32 cellular contexts compared by ENCODE assay signal in the genomic region with DNA sequence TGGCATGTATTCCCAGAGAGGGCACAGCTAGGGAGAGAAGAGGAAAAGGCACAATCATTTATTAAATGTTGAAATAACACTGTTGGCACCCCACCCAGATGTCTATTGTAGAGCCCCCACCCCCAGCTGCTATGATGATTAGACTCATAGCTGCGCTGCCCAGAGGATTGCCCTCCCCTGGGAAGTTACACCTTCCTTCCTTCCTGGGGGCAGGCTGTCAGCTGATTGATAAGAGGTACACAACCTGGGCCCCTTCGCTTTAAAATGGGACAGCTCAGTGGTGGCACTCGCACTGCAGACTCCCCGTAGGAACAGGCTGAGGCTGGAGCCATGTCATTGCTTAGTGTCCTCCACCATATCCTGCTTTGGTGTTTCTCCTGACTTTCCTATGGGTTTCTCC. TPM values are rescaled to one million over a fixed set of nuclear protein-coding genes. Genes with fewer than 3 reads are reported as not detected.
"Had no signal": no experiment of that assay in that cellular context is flagged by ENCODE, and none has a peak within 500 bp of the region (broad histone marks: within the 10 kb centered on the region; RNA-seq: fewer than 3 reads in every experiment).

No MANE protein-coding gene starts in this region.

- FAIRE-seq: colon had no signal

- H3K9me3 ChIP-seq: adrenal gland, body of pancreas, gastrocnemius medialis had no signal

- H3K27me3 ChIP-seq: adrenal gland, body of pancreas, dorsolateral prefrontal cortex, foreskin keratinocyte had no signal

- H3K4me1 ChIP-seq: adrenal gland, body of pancreas, foreskin keratinocyte, gastrocnemius medialis had no signal

- H3K4me3 ChIP-seq: adrenal gland, body of pancreas, dorsolateral prefrontal cortex, gastrocnemius medialis had no signal

- ATAC-seq: activated CD4-positive, CD25-positive, alpha-beta regulatory T cell treated with anti-CD3 and anti-CD28 coated beads, Interleukin-2, amount 50 U/mL, for 24 hours; activated CD8-positive, alpha-beta T cell treated with anti-CD3 and anti-CD28 coated beads for 36 hours; activated naive CD8-positive, alpha-beta T cell treated with anti-CD3 and anti-CD28 coated beads, Interleukin-2, amount 50 U/mL, for 24 hours; activated T-cell treated with anti-CD3 and anti-CD28 coated beads, Interleukin-2, amount 50 U/mL, for 4 hours; activated T-helper 17 cell treated with anti-CD3 and anti-CD28 coated beads, Interleukin-2, amount 50 U/mL, for 72 hours; body of pancreas; esophagus mucosa; foreskin keratinocyte; gastrocnemius medialis; T-helper 17 cell had no signal

- DNase-seq: activated B cell treated with CpG ODN at 0.5 μM for 24 hours; activated CD4-positive, alpha-beta T cell treated with anti-CD3 and anti-CD28 coated beads for 48 hours; activated CD4-positive, alpha-beta T cell treated with anti-CD3 and anti-CD28 coated beads, Interleukin-2, amount 50 U/mL, for 1 hour; activated CD4-positive, alpha-beta T cell treated with anti-CD3 and anti-CD28 coated beads, Interleukin-2, amount 50 U/mL, for 48 hours; activated CD8-positive, alpha-beta memory T cell treated with anti-CD3 and anti-CD28 coated beads for 24 hours; activated CD8-positive, alpha-beta T cell treated with anti-CD3 and anti-CD28 coated beads for 36 hours; activated effector memory CD4-positive, alpha-beta T cell treated with Interleukin-2 at 50 U/mL for 16 hours; activated naive CD4-positive, alpha-beta T cell treated with anti-CD3 and anti-CD28 coated beads for 36 hours; activated naive CD8-positive, alpha-beta T cell treated with anti-CD3 and anti-CD28 coated beads for 36 hours; activated naive CD8-positive, alpha-beta T cell treated with anti-CD3 and anti-CD28 coated beads, Interleukin-2, amount 50 U/mL, for 24 hours; activated T-cell treated with anti-CD3 and anti-CD28 coated beads, Interleukin-2, amount 50 U/mL, for 4 hours; amygdala; aorta; body of pancreas; caudate nucleus; dorsolateral prefrontal cortex; effector memory CD4-positive, alpha-beta T cell; endodermal cell; foreskin keratinocyte; gastrocnemius medialis; glutamatergic neuron; T-helper 1 cell; T-helper 17 cell; T1000; WERI-Rb-1 had no signal

- H3K27ac ChIP-seq: adrenal gland, body of pancreas, dorsolateral prefrontal cortex, foreskin keratinocyte, gastrocnemius medialis, WERI-Rb-1 had no signal

- H3K36me3 ChIP-seq: adrenal gland, gastrocnemius medialis, WERI-Rb-1 had no signal

RNA-seq across cellular contexts. Expression of a gene that starts 18.1 kb away (rescaled TPM):
- total RNA-seq: activated B cell treated with CpG ODN at 0.5 μM for 24 hours; activated CD8-positive, alpha-beta T cell treated with anti-CD3 and anti-CD28 coated beads for 36 hours; activated naive CD4-positive, alpha-beta T cell treated with anti-CD3 and anti-CD28 coated beads for 36 hours; activated naive CD8-positive, alpha-beta T cell treated with anti-CD3 and anti-CD28 coated beads for 36 hours; activated T-cell treated with anti-CD3 and anti-CD28 coated beads, Interleukin-2, amount 50 U/mL, for 4 hours; activated T-helper 17 cell treated with anti-CD3 and anti-CD28 coated beads, Interleukin-2, amount 50 U/mL, for 72 hours; adrenal gland; aorta; body of pancreas; chondrocyte; dorsolateral prefrontal cortex; endodermal cell; epithelial cell of proximal tubule; esophagus mucosa; foreskin keratinocyte; gastrocnemius medialis; T-helper 17 cell had no signal
- polyA plus RNA-seq: adrenal gland, aorta, foreskin keratinocyte had no signal
